Comparison of ENCODE assay signal across 28 cellular contexts in the genomic region with DNA sequence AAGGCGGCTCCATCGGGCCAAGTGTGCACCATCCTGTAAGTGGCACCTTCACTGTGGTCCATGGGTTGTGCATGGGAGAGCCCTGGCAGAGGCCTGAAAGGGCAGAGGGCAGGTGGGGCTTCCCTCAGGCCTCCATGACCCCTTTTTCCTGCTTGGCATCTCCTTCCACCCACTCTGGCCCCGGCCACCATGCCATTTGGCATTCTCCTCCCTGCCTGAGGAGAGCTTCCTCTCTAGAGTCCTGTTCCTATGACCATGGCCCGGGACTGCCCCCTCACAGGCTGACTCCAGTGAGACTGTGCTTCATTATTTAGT. TPM values are rescaled to one million over a fixed set of nuclear protein-coding genes. Genes with fewer than 3 reads are reported as not detected.
"Had no signal": no experiment of that assay in that cellular context is flagged by ENCODE, and none has a peak within 500 bp of the region (broad histone marks: within the 10 kb centered on the region; RNA-seq: fewer than 3 reads in every experiment).

No MANE protein-coding gene starts in this region.

- H3K4me1 ChIP-seq: left lung, lower lobe of right lung, prostate gland, sigmoid colon, spleen, stomach, testis, thyroid gland, transverse colon, upper lobe of left lung had no signal

- H3K27ac ChIP-seq: left lung, lower lobe of right lung, neural progenitor cell, ovary, prostate gland, sigmoid colon, spleen, stomach, testis, thyroid gland, transverse colon, upper lobe of left lung had no signal

- ATAC-seq: left lung; naive thymus-derived CD8-positive, alpha-beta T cell had no signal

- H3K27me3 ChIP-seq: ovary, testis, thyroid gland had no signal

- H3K4me3 ChIP-seq: left lung, lower lobe of right lung, neural progenitor cell, ovary, prostate gland, sigmoid colon, spleen, stomach, testis, thyroid gland, transverse colon, upper lobe of left lung had no signal

- H3K9me3 Mint-ChIP-seq: immature natural killer cell; naive thymus-derived CD8-positive, alpha-beta T cell; nephron; neural progenitor cell; stimulated activated effector memory CD8-positive, alpha-beta T cell treated with anti-CD3 and anti-CD28 coated beads, Interleukin-12 subunit alpha, Interleukin-12 subunit beta, amount 100 ng/mL, for 72 hours had no signal

- H3K9ac ChIP-seq: neural progenitor cell had no signal

- H3K4me2 ChIP-seq: neural progenitor cell had no signal

- H3K36me3 ChIP-seq: left lung, lower lobe of right lung, neural progenitor cell, ovary, prostate gland, sigmoid colon, spleen, stomach, thyroid gland, transverse colon, upper lobe of left lung had no signal

- H3K27ac Mint-ChIP-seq: immature natural killer cell; nephron; stimulated activated effector memory CD8-positive, alpha-beta T cell treated with anti-CD3 and anti-CD28 coated beads, Interleukin-12 subunit alpha, Interleukin-12 subunit beta, amount 100 ng/mL, for 72 hours had no signal

- H3K9me3 ChIP-seq: left lung, lower lobe of right lung, ovary, prostate gland, sigmoid colon, spleen, stomach, testis, thyroid gland, transverse colon, upper lobe of left lung had no signal

- H3K4me3 Mint-ChIP-seq: immature natural killer cell; naive thymus-derived CD8-positive, alpha-beta T cell; nephron; neural progenitor cell; stimulated activated effector memory CD8-positive, alpha-beta T cell treated with anti-CD3 and anti-CD28 coated beads, Interleukin-12 subunit alpha, Interleukin-12 subunit beta, amount 100 ng/mL, for 72 hours had no signal

- DNase-seq: hypothalamus; immature natural killer cell; kidney; left lung; lower lobe of right lung; mammary epithelial cell; mesenchymal stem cell; ovary; retina; right cardiac atrium; small intestine; stimulated activated CD4-positive, alpha-beta T cell treated with anti-CD3 and anti-CD28 coated beads, Interleukin-4, amount 100 ng/mL, for 24 hours; stimulated activated naive CD4-positive, alpha-beta T cell; stomach; testis; thyroid gland; transverse colon; upper lobe of left lung had no signal

- H3K36me3 Mint-ChIP-seq: immature natural killer cell; naive thymus-derived CD8-positive, alpha-beta T cell; neural progenitor cell; stimulated activated effector memory CD8-positive, alpha-beta T cell treated with anti-CD3 and anti-CD28 coated beads, Interleukin-12 subunit alpha, Interleukin-12 subunit beta, amount 100 ng/mL, for 72 hours had no signal

RNA-seq across cellular contexts. Expression of gene OTOG, which starts 4.9 kb away (rescaled TPM):
- total RNA-seq: left colon; left lung; liver; lower lobe of right lung; mammary epithelial cell; naive thymus-derived CD8-positive, alpha-beta T cell; omental fat pad; ovary; right cardiac atrium; spleen; stomach; thyroid gland; transverse colon; upper lobe of left lung had no signal
- polyA plus RNA-seq: immature natural killer cell; liver; mammary epithelial cell; naive thymus-derived CD8-positive, alpha-beta T cell; ovary; right cardiac atrium; spleen; stomach had no signal

RNA-seq across cellular contexts. Expression of gene USH1C, which starts 7.8 kb away (rescaled TPM):
- total RNA-seq: mammary epithelial cell; naive thymus-derived CD8-positive, alpha-beta T cell; prostate gland; spleen had no signal
- polyA plus RNA-seq: immature natural killer cell; mammary epithelial cell; naive thymus-derived CD8-positive, alpha-beta T cell had no signal
